23 cellular contexts compared by ENCODE assay signal in the genomic region with DNA sequence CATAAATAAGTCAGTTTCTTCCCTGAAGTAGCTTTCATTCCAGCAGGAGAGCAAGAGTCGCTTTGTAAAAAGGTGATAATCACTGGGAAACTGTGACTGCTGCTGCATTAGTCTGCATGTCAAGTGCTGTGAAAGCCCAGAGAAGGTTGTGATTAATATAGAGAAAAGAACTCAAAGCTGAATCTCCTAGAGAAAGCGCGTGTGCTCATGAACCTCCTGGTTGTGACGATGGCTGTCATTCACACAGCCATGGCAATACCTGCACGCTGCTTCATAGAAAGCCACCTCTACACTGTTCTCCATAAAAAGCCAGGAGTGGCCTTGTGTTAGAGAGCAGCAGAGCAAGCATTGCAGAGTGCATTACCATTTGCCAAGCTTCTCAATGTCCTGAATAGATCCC. TPM values are rescaled to one million over a fixed set of nuclear protein-coding genes. Genes with fewer than 3 reads are reported as not detected.
A peak's percentile ranks its signal among the peaks of the same experiment; 100 is the strongest.
DNase-seq lines count a peak whose midpoint lies in the region; ATAC-seq, FAIRE-seq and TF ChIP-seq lines count a peak whose summit lies in the region.
"Had no signal": no experiment of that assay in that cellular context is flagged by ENCODE, and none has a peak within 500 bp of the region (broad histone marks: within the 10 kb centered on the region; RNA-seq: fewer than 3 reads in every experiment).

No MANE protein-coding gene starts in this region.

- ATAC-seq in DND-41 (ENCODE audit: insufficient read depth, low read depth) (no peak), T-helper 17 cell (peak; percentile 37)
- ATAC-seq: A549 had no signal

- H3K4me1 ChIP-seq in DND-41 (ENCODE audit: insufficient read depth, low read length) (peaks cover 5% of the 10 kb centered on the region; the same call in 1 of the 2 replicates), kidney (ENCODE audit: control insufficient read depth in 1 of 2, insufficient read depth in 1 of 2, low read depth in 1 of 2, low read length in 2 of 2) (no peaks in the 10 kb centered on the region)

- no peaks in the 10 kb centered on the region for H3K9me3 Mint-ChIP-seq in activated CD4-positive, alpha-beta memory T cell treated with anti-CD3 and anti-CD28 coated beads for 36 hours
- no peaks in the 10 kb centered on the region for H3K9me3 Mint-ChIP-seq in activated CD4-positive, alpha-beta memory T cell treated with anti-CD3 and anti-CD28 coated beads, Interleukin-2, amount 10 ng/mL, durations not matched to agents 7 days and 5 days
- H3K9me3 Mint-ChIP-seq: CD4-positive, alpha-beta T cell had no signal

- no peak overlapping the region for H3K4me3 ChIP-seq in DND-41 (ENCODE audit: low read depth in 1 of 2, low read length in 2 of 2)
- peak overlapping the region; percentile 45 for H3K4me3 ChIP-seq in neural cell (ENCODE audit: low read length)
- no peak overlapping the region for H3K4me3 ChIP-seq in kidney (ENCODE audit: low read length in 2 of 2)
- H3K4me3 ChIP-seq: A549, SK-N-MC had no signal

- H4K20me1 ChIP-seq in DND-41 (ENCODE audit: insufficient read depth, low read length), result peaks cover 7% of the 10 kb centered on the region; the same call in 1 of the 2 replicates
- no peaks in the 10 kb centered on the region for H4K20me1 ChIP-seq in neural cell (ENCODE audit: insufficient read depth)

- H3K36me3 ChIP-seq in DND-41 (ENCODE audit: insufficient read depth, low read length) (no peaks in the 10 kb centered on the region), neural cell (ENCODE audit: insufficient read depth, low read length) (no peaks in the 10 kb centered on the region), kidney (ENCODE audit: control insufficient read depth in 1 of 2, insufficient read depth in 2 of 2, low read length in 2 of 2) (no peaks in the 10 kb centered on the region)

- H3K9ac ChIP-seq in DND-41 (ENCODE audit: low read depth, low read length) (no peak overlapping the region), neural cell (ENCODE audit: low read length) (peak overlapping the region; percentile 51), kidney (ENCODE audit: low read length in 2 of 2) (no peak overlapping the region)

- intact Hi-C loops in activated CD4-positive, alpha-beta memory T cell treated with anti-CD3 and anti-CD28 coated beads for 36 hours (cut with micrococcal nuclease), result no loop called here
- intact Hi-C loops in kidney (cut with DNase I), result no loop called here

- H3F3A ChIP-seq in neural cell (ENCODE audit: insufficient read depth, low read length, poor library complexity, severe bottlenecking), result peaks cover 4% of the 10 kb centered on the region

- CTCF ChIA-PET in activated CD4-positive, alpha-beta memory T cell treated with anti-CD3 and anti-CD28 coated beads for 36 hours (lab: Charles Lee), result interaction anchor here (0.5 to 1.0 kb wide), 2 partner anchors 11 to 579 kb away, joined by 3 read pairs; no protein-coding TSS in a partner anchor
- CTCF ChIA-PET in activated CD4-positive, alpha-beta memory T cell treated with anti-CD3 and anti-CD28 coated beads, Interleukin-2, amount 10 ng/mL, durations not matched to agents 7 days and 5 days (lab: Charles Lee), result interaction anchor here (0.9 kb wide), 1 partner anchor 10 kb away, joined by 3 read pairs; no protein-coding TSS in a partner anchor
- CTCF ChIA-PET in RWPE1 (lab: Yijun Ruan, JAX), result interaction anchor here (1.1 kb wide), 1 partner anchor 17 kb away, joined by 5 read pairs; no protein-coding TSS in a partner anchor

- no peak for FAIRE-seq in kidney (lab: Jason Lieb, UNC)
- FAIRE-seq: A549, GM12891 had no signal

- DNase-seq in activated CD4-positive, alpha-beta memory T cell treated with anti-CD3 and anti-CD28 coated beads for 36 hours, result peak; percentile 35
- DNase-seq in activated CD4-positive, alpha-beta memory T cell treated with anti-CD3 and anti-CD28 coated beads, Interleukin-2, amount 10 ng/mL, durations not matched to agents 7 days and 5 days, result no peak
- DNase-seq in DND-41 (no peak), T-helper 17 cell (no peak), RWPE1 (ENCODE audit: low spot score) (no peak), kidney (no peak), foreskin melanocyte (no peak)
- DNase-seq: CD4-positive, alpha-beta T cell; H7; KBM-7; NCI-H1092; NCI-H1436; NCI-H187 treated with DMSO at 0.1 percent for 48 hours; NCI-H226; NCI-H510A treated with DMSO at 0.1 percent for 48 hours; NCI-H82; RPMI8226; SHP77 treated with DMSO at 0.1 percent for 48 hours had no signal

- TF ChIP-seq CTCF in DND-41 (IDR thresholded peaks at IDR 0.05; ENCODE audit: borderline replicate concordance, extremely low read depth, low read length, poor library complexity, severe bottlenecking) (no peak), neural cell (IDR thresholded peaks at IDR 0.05; ENCODE audit: poor library complexity, severe bottlenecking) (no peak), RWPE1 (conservative IDR thresholded peaks at IDR 0.05; ENCODE audit: low read depth) (no peak), kidney (IDR thresholded peaks at IDR 0.05; ENCODE audit: borderline replicate concordance, extremely low read depth, insufficient read depth) (no peak)

- H3K27ac Mint-ChIP-seq in activated CD4-positive, alpha-beta memory T cell treated with anti-CD3 and anti-CD28 coated beads for 36 hours, result no peak overlapping the region
- no peak overlapping the region for H3K27ac Mint-ChIP-seq in activated CD4-positive, alpha-beta memory T cell treated with anti-CD3 and anti-CD28 coated beads, Interleukin-2, amount 10 ng/mL, durations not matched to agents 7 days and 5 days
- peak overlapping the region; percentile 51 for H3K27ac Mint-ChIP-seq in T-helper 17 cell
- H3K27ac Mint-ChIP-seq: B cell; CD4-positive, alpha-beta T cell had no signal

- H3K4me3 Mint-ChIP-seq in activated CD4-positive, alpha-beta memory T cell treated with anti-CD3 and anti-CD28 coated beads for 36 hours, result no peak overlapping the region
- H3K4me3 Mint-ChIP-seq in activated CD4-positive, alpha-beta memory T cell treated with anti-CD3 and anti-CD28 coated beads, Interleukin-2, amount 10 ng/mL, durations not matched to agents 7 days and 5 days, result no peak overlapping the region
- peak overlapping the region; percentile 81 for H3K4me3 Mint-ChIP-seq in T-helper 17 cell
- H3K4me3 Mint-ChIP-seq: B cell; CD4-positive, alpha-beta T cell had no signal

- H3K27me3 Mint-ChIP-seq in activated CD4-positive, alpha-beta memory T cell treated with anti-CD3 and anti-CD28 coated beads for 36 hours, result peaks cover 74% of the 10 kb centered on the region
- peaks cover 83% of the 10 kb centered on the region for H3K27me3 Mint-ChIP-seq in activated CD4-positive, alpha-beta memory T cell treated with anti-CD3 and anti-CD28 coated beads, Interleukin-2, amount 10 ng/mL, durations not matched to agents 7 days and 5 days
- H3K27me3 Mint-ChIP-seq in T-helper 17 cell, result peaks cover 40% of the 10 kb centered on the region

- no peaks in the 10 kb centered on the region for H3K9me3 ChIP-seq in DND-41 (ENCODE audit: insufficient read depth, low read length, severe bottlenecking)
- no peaks in the 10 kb centered on the region for H3K9me3 ChIP-seq in T-helper 17 cell (ENCODE audit: control insufficient read depth, low read length, poor library complexity, severe bottlenecking)
- H3K9me3 ChIP-seq in neural cell (ENCODE audit: low read length), result no peaks in the 10 kb centered on the region
- no peaks in the 10 kb centered on the region for H3K9me3 ChIP-seq in kidney (ENCODE audit: control insufficient read depth in 1 of 2, low read length in 2 of 2)
- H3K9me3 ChIP-seq: A549 had no signal

- H2AFZ ChIP-seq in DND-41 (ENCODE audit: low read depth, low read length) (no peak overlapping the region), neural cell (ENCODE audit: low read depth, low read length) (no peak overlapping the region)

- H3K36me3 Mint-ChIP-seq in activated CD4-positive, alpha-beta memory T cell treated with anti-CD3 and anti-CD28 coated beads for 36 hours, result no peaks in the 10 kb centered on the region
- no peaks in the 10 kb centered on the region for H3K36me3 Mint-ChIP-seq in activated CD4-positive, alpha-beta memory T cell treated with anti-CD3 and anti-CD28 coated beads, Interleukin-2, amount 10 ng/mL, durations not matched to agents 7 days and 5 days (ENCODE audit: low read depth)
- H3K36me3 Mint-ChIP-seq in T-helper 17 cell (ENCODE audit: low read depth), result no peaks in the 10 kb centered on the region

- no peaks in the 10 kb centered on the region for H3K79me2 ChIP-seq in DND-41 (ENCODE audit: insufficient read depth, low read length)
- H3K79me2 ChIP-seq in neural cell (replicated peaks; ENCODE audit: insufficient read depth, low read length), result no peaks in the 10 kb centered on the region

- H3K4me1 Mint-ChIP-seq in activated CD4-positive, alpha-beta memory T cell treated with anti-CD3 and anti-CD28 coated beads for 36 hours (ENCODE audit: low read depth), result peaks cover 17% of the 10 kb centered on the region
- H3K4me1 Mint-ChIP-seq in activated CD4-positive, alpha-beta memory T cell treated with anti-CD3 and anti-CD28 coated beads, Interleukin-2, amount 10 ng/mL, durations not matched to agents 7 days and 5 days, result peaks cover 13% of the 10 kb centered on the region
- H3K4me1 Mint-ChIP-seq in T-helper 17 cell, result peaks cover 16% of the 10 kb centered on the region

- H3K4me2 ChIP-seq in DND-41 (ENCODE audit: insufficient read depth, low read length), result peak overlapping the region; percentile 21; the same call in 1 of the 2 replicates
- peak overlapping the region; percentile 9 for H3K4me2 ChIP-seq in neural cell (ENCODE audit: low read length)
- H3K4me2 ChIP-seq: A549 had no signal

- H3K27ac ChIP-seq in DND-41 (ENCODE audit: low read length) (no peak overlapping the region), neural cell (ENCODE audit: low read length) (peak overlapping the region; percentile 82), RWPE1 (no peak overlapping the region), kidney (ENCODE audit: low read depth in 2 of 2, low read length in 2 of 2) (no peak overlapping the region)
- H3K27ac ChIP-seq: A549, SK-N-MC had no signal

- peak; percentile 84 for TF ChIP-seq EP300 in neural cell (conservative IDR thresholded peaks at IDR 0.05; ENCODE audit: poor library complexity, severe bottlenecking)

- H3K27me3 ChIP-seq in DND-41 (ENCODE audit: insufficient read depth, low read length, poor library complexity), result peaks cover 64% of the 10 kb centered on the region
- no peaks in the 10 kb centered on the region for H3K27me3 ChIP-seq in neural cell (ENCODE audit: insufficient read depth, low read depth, low read length)

- TF ChIP-seq RAD21 in neural cell (conservative IDR thresholded peaks at IDR 0.05), result peak; percentile 61

- no peaks in the 10 kb centered on the region for H3K9me2 ChIP-seq in neural cell (ENCODE audit: insufficient read depth, low read length)

- POLR2A ChIA-PET in activated CD4-positive, alpha-beta memory T cell treated with anti-CD3 and anti-CD28 coated beads for 36 hours (lab: Charles Lee), result interaction anchor here (1.2 kb wide), 1 partner anchor 14 kb away, joined by 3 read pairs; no protein-coding TSS in a partner anchor
- POLR2A ChIA-PET in activated CD4-positive, alpha-beta memory T cell treated with anti-CD3 and anti-CD28 coated beads, Interleukin-2, amount 10 ng/mL, durations not matched to agents 7 days and 5 days (lab: Charles Lee), result no interaction called here
- POLR2A ChIA-PET in RWPE1 (lab: Yijun Ruan, JAX; ENCODE audit: low non-redundant PET), result no interaction called here

RNA-seq across cellular contexts. Expression of gene PITRM1, which starts 30.6 kb away (rescaled TPM):
- 100 to 1,000 TPM; 103 to 109 TPM for total RNA-seq in activated CD4-positive, alpha-beta memory T cell treated with anti-CD3 and anti-CD28 coated beads for 36 hours
- total RNA-seq in activated CD4-positive, alpha-beta memory T cell treated with anti-CD3 and anti-CD28 coated beads, Interleukin-2, amount 10 ng/mL, durations not matched to agents 7 days and 5 days, result 10 to 100 TPM; 53.7 to 56.7 TPM
- total RNA-seq in T-helper 17 cell, result 10 to 100 TPM; 61.3 to 79.1 TPM
- 62.2 and 77.2 TPM in 2 replicates for polyA plus RNA-seq in neural cell
- 69.6 and 75.7 TPM in 2 replicates for polyA minus RNA-seq in neural cell
- total RNA-seq in kidney, result 60.7 TPM
- polyA plus RNA-seq in kidney (ENCODE audit: insufficient read depth, low read depth, low replicate concordance), result 28.8 TPM
